ENCODE assay signal across 8 cellular contexts in the genomic region with DNA sequence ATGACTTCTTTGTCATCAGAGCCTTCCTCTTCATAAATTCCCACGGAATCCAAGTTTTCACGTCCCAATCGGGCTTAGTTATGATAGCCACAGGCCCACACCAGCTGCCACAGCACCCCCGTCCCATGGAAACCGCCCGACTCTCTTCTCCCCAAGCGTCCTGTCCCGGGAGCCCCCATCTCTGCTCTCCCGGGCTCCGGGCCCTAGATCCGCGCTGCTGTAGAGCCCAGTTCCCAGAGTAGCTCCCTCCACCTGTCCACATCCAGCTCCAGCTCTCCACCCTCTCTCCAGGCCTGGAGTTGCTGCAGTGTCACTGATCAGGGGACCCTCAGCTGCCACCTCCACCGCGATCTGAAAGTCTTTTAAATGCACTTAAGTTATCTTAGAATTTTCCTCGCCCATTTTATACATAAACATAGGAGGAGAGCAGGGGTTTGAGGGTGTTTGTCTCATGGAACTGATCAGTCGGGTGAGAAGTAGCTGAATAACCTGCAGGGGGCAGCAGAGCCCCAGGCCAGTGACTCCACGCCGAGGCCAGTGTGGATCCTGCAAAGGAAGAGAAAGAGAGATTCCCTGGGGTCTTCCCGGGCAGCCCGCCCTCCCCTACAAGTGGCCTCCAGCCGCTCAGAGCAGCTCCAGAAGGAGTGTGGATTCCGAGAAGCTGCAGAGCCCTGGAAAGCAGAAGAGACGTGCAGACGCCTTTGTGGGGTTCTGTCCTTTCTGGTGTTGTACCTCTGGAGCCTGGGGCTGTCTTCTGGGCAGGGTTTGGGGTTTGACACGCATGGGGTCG. TPM values are rescaled to one million over a fixed set of nuclear protein-coding genes. Genes with fewer than 3 reads are reported as not detected.
DNase-seq lines count a peak whose midpoint lies in the region; ATAC-seq and TF ChIP-seq lines count a peak whose summit lies in the region.

No MANE protein-coding gene starts in this region.

- H3K36me3 Mint-ChIP-seq in endodermal cell (ENCODE audit: low read depth): peaks cover 12% of the 10 kb centered on the region

- ATAC-seq in GM21723 (IDR thresholded peaks at IDR 0.05; ENCODE audit: unreplicated experiment) (peak; percentile 46), HG03378 (IDR thresholded peaks at IDR 0.05; ENCODE audit: unreplicated experiment) (no peak)

- peak; percentile 92 for TF ChIP-seq CTCF in endodermal cell (conservative IDR thresholded peaks at IDR 0.05)

- H3K4me3 ChIP-seq in endodermal cell (ENCODE audit: low read length): peak overlapping the region; percentile 88

- H3K9me3 Mint-ChIP-seq in endodermal cell: peaks cover 44% of the 10 kb centered on the region

- peak overlapping the region; percentile 87 for H3K27ac Mint-ChIP-seq in endodermal cell

- peak overlapping the region; percentile 66 for H3K4me3 Mint-ChIP-seq in endodermal cell

- H3K9me3 ChIP-seq in endodermal cell (ENCODE audit: control insufficient read depth, low read length): no peaks in the 10 kb centered on the region

- no peak overlapping the region for H3K9ac ChIP-seq in endodermal cell (ENCODE audit: extremely low read depth, low read length, poor library complexity, severe bottlenecking)

- peaks cover 17% of the 10 kb centered on the region for H3K4me1 Mint-ChIP-seq in endodermal cell

- peak; percentile 75 for DNase-seq in AG08395 (ENCODE audit: low spot score)
- DNase-seq in NCI-H774 (lab: John Stamatoyannopoulos, UW): peak; percentile 34
- DNase-seq in activated CD8-positive, alpha-beta memory T cell treated with anti-CD3 and anti-CD28 coated beads for 24 hours: peak; percentile 87
- DNase-seq in endodermal cell: peak; percentile 89
- DNase-seq in mesenteric fat pad (ENCODE audit: low spot score): peak; percentile 92
- peak; percentile 38 for DNase-seq in stimulated activated CD8-positive, alpha-beta memory T cell treated with anti-CD3 and anti-CD28 coated beads, Interleukin-15, amount 100 ng/mL, for 24 hours (ENCODE audit: low read depth)

- WGBS in endodermal cell (ENCODE audit: insufficient coverage in 1 of 2, insufficient read length in 1 of 2), 2 experiments: 39 to 40% methylated on average over 4 to 26 of the region's 26 CpGs

- H3K27me3 Mint-ChIP-seq in endodermal cell (ENCODE audit: insufficient read depth): peaks cover 18% of the 10 kb centered on the region

- no peaks in the 10 kb centered on the region for H3K27me3 ChIP-seq in endodermal cell (ENCODE audit: control insufficient read depth, insufficient read depth, low read length, poor library complexity, severe bottlenecking)

- H3K4me1 ChIP-seq in endodermal cell (ENCODE audit: control insufficient read depth, insufficient read depth, low read length): peaks cover 4% of the 10 kb centered on the region

- H3K36me3 ChIP-seq in endodermal cell (ENCODE audit: control insufficient read depth, insufficient read depth, low read length): no peaks in the 10 kb centered on the region

- no peak overlapping the region for H3K27ac ChIP-seq in endodermal cell (ENCODE audit: low read depth, low read length)

RNA-seq across cellular contexts. Expression of a gene that starts 1.1 kb away (rescaled TPM):
- total RNA-seq in endodermal cell (1 to 10 TPM; 4.4 to 5.0 TPM), mesenteric fat pad (0.87 TPM)
- polyA plus RNA-seq in endodermal cell (2013, experiment 1 of 2): 2.4 TPM
- 2.1 TPM for polyA plus RNA-seq in endodermal cell (2013, experiment 2 of 2)

RNA-seq across cellular contexts. Expression of a gene that starts 38.9 kb away (rescaled TPM):
- total RNA-seq in endodermal cell (10 to 100 TPM; 11.6 to 19.2 TPM), mesenteric fat pad (9.1 TPM)
- 10.0 TPM for polyA plus RNA-seq in endodermal cell (2013, experiment 1 of 2)
- polyA plus RNA-seq in endodermal cell (2013, experiment 2 of 2): 10.7 TPM

Comparison
In these comparisons a context has a peak if more than half of its experiments do, and no peak if none do; other contexts are left out.
1. DNase-seq: peak in every context shown above with its lines; median percentile 92 in mesenteric fat pad; 89 in endodermal cell; 87 in activated CD8-positive, alpha-beta memory T cell treated with anti-CD3 and anti-CD28 coated beads for 24 hours; 75 in AG08395; 38 in stimulated activated CD8-positive, alpha-beta memory T cell treated with anti-CD3 and anti-CD28 coated beads, Interleukin-15, amount 100 ng/mL, for 24 hours; 34 in NCI-H774.